Comparison of ENCODE assay signal across 9 cellular contexts in the genomic region with DNA sequence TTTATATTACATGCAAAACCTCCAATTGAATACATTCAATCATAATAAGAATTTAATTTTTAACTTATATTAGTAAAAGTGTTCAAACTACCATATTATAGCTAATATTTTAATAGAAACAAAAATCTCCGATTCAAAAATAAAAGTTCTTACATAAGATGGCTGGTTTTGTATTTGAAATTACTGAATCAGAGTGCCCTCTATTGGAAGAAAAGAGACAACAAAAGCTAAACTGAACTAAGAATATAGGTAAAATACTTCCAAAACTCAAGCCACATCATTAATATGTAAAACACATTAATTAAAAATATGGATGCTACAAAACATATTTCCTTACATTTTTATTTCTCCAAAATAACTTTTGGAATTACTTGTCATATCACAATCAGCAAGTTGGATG.
A peak's percentile ranks its signal among the peaks of the same experiment; 100 is the strongest.
DNase-seq lines count a peak whose midpoint lies in the region; ATAC-seq, FAIRE-seq and TF ChIP-seq lines count a peak whose summit lies in the region.
"Had no signal": no experiment of that assay in that cellular context is flagged by ENCODE, and none has a peak within 500 bp of the region (broad histone marks: within the 10 kb centered on the region; RNA-seq: fewer than 3 reads in every experiment).

No MANE protein-coding gene starts in this region.

- no peaks in the 10 kb centered on the region for H3K9me1 ChIP-seq in endothelial cell of umbilical vein (replicated peaks; ENCODE audit: control insufficient read depth, extremely low read depth, insufficient read depth, low read length)

- CTCF ChIA-PET in endothelial cell of umbilical vein (lab: Charles Lee) (interaction anchor here (0.8 to 3.4 kb wide), 4 partner anchors 9 to 725 kb away, joined by 4 to 23 read pairs (median 5); no protein-coding TSS in a partner anchor), HEK293T (lab: Yijun Ruan, JAX) (interaction anchor here (1.1 kb wide), 1 partner anchor 724 kb away, joined by 6 read pairs; no protein-coding TSS in a partner anchor)
- CTCF ChIA-PET in CD8-positive, alpha-beta T cell (lab: Charles Lee), result no interaction called here
- CTCF ChIA-PET in naive thymus-derived CD4-positive, alpha-beta T cell (lab: Charles Lee), result no interaction called here

- dilution Hi-C loops in endothelial cell of umbilical vein (cut with MboI; ENCODE audit: extremely low pct_ligation_motif_present, low sequenced_read_pairs), result no loop called here

- H3K4me1 Mint-ChIP-seq in CD8-positive, alpha-beta T cell (ENCODE audit: low read depth), result no peaks in the 10 kb centered on the region
- H3K4me1 Mint-ChIP-seq in naive thymus-derived CD4-positive, alpha-beta T cell, result no peaks in the 10 kb centered on the region

- no peak overlapping the region for H3K4me3 ChIP-seq in endothelial cell of umbilical vein (replicated peaks in 1 of 3; ENCODE audit: insufficient read depth in 1 of 3, low read depth in 1 of 3, low read length in 3 of 3)
- H3K4me3 ChIP-seq in small intestine (ENCODE audit: low read depth in 1 of 2, low read length in 2 of 2), result no peak overlapping the region
- H3K4me3 ChIP-seq in CD8-positive, alpha-beta T cell (ENCODE audit: low read depth, low read length), result no peak overlapping the region
- H3K4me3 ChIP-seq in naive thymus-derived CD4-positive, alpha-beta T cell (ENCODE audit: low read length), result no peak overlapping the region
- H3K4me3 ChIP-seq: BLaER1 had no signal

- intact Hi-C loops in endothelial cell of umbilical vein (cut with micrococcal nuclease), result no loop called here
- intact Hi-C loops in CD8-positive, alpha-beta T cell (cut with DNase I, micrococcal nuclease), result no loop called here
- intact Hi-C loops in naive thymus-derived CD4-positive, alpha-beta T cell (cut with micrococcal nuclease), result loop anchor here in 1 of 2 donors (1.0 kb wide), 1 partner anchor 725 kb away; no protein-coding TSS in a partner anchor

- H3K9me3 Mint-ChIP-seq in CD8-positive, alpha-beta T cell, result no peaks in the 10 kb centered on the region
- H3K9me3 Mint-ChIP-seq in naive thymus-derived CD4-positive, alpha-beta T cell, result peaks cover 0 to 5% (median 2%) of the 10 kb centered on the region in 11 donors

- DNase-seq in NCI-H1092 treated with DMSO at 0.1 percent for 48 hours (lab: John Stamatoyannopoulos, UW), result peak; percentile 35
- no peak for DNase-seq in NCI-H1092 (lab: John Stamatoyannopoulos, UW)
- DNase-seq in NCI-H526 (lab: John Stamatoyannopoulos, UW), result peak; percentile 5 to 39
- peak; percentile 1 for DNase-seq in endothelial cell of umbilical vein (ENCODE audit: low read depth, low spot score)
- no peak for DNase-seq in small intestine
- no peak for DNase-seq in CD8-positive, alpha-beta T cell
- DNase-seq in naive thymus-derived CD4-positive, alpha-beta T cell, result no peak
- no peak for DNase-seq in HEK293T (ENCODE audit: extremely low spot score)

- H4K20me1 ChIP-seq in endothelial cell of umbilical vein (replicated peaks; ENCODE audit: control insufficient read depth, extremely low read depth, insufficient read depth, low read length), result no peaks in the 10 kb centered on the region
- H4K20me1 ChIP-seq: BLaER1 had no signal

- WGBS in small intestine, 3 donors, result 3 to 19% (median 9%) methylated on average over 1 of the region's 1 CpG

- no peaks in the 10 kb centered on the region for H3K36me3 Mint-ChIP-seq in CD8-positive, alpha-beta T cell
- H3K36me3 Mint-ChIP-seq in naive thymus-derived CD4-positive, alpha-beta T cell, result no peaks in the 10 kb centered on the region

- POLR2A ChIA-PET in endothelial cell of umbilical vein (lab: Charles Lee) (no interaction called here), HEK293T (lab: Yijun Ruan, JAX) (no interaction called here)
- POLR2A ChIA-PET in CD8-positive, alpha-beta T cell (lab: Charles Lee), result no interaction called here
- POLR2A ChIA-PET in naive thymus-derived CD4-positive, alpha-beta T cell (lab: Charles Lee), result no interaction called here

- FAIRE-seq in endothelial cell of umbilical vein (lab: Jason Lieb, UNC) (peak; percentile 62), small intestine (lab: Jason Lieb, UNC) (peak; percentile 49)

- no peak overlapping the region for H3K27ac ChIP-seq in endothelial cell of umbilical vein (ENCODE audit: insufficient read depth, low read depth, low read length)
- no peak overlapping the region for H3K27ac ChIP-seq in small intestine (ENCODE audit: low read depth in 1 of 2, low read length in 1 of 2)
- H3K27ac ChIP-seq in CD8-positive, alpha-beta T cell (ENCODE audit: low read depth, low read length), result no peak overlapping the region
- H3K27ac ChIP-seq in naive thymus-derived CD4-positive, alpha-beta T cell (ENCODE audit: low read depth, low read length), result no peak overlapping the region
- H3K27ac ChIP-seq: BLaER1 had no signal

- no peak overlapping the region for H3K27ac Mint-ChIP-seq in CD8-positive, alpha-beta T cell
- H3K27ac Mint-ChIP-seq in naive thymus-derived CD4-positive, alpha-beta T cell, result no peak overlapping the region

- H3K9me3 ChIP-seq in endothelial cell of umbilical vein (replicated peaks; ENCODE audit: control insufficient read depth, insufficient read depth, low read length) (no peaks in the 10 kb centered on the region), small intestine (ENCODE audit: control insufficient read depth, low read depth) (no peaks in the 10 kb centered on the region)
- H3K9me3 ChIP-seq in CD8-positive, alpha-beta T cell (ENCODE audit: low read length), result no peaks in the 10 kb centered on the region
- H3K9me3 ChIP-seq in naive thymus-derived CD4-positive, alpha-beta T cell (ENCODE audit: control insufficient read depth in 2 of 3, low read length in 3 of 3), result no peaks in the 10 kb centered on the region
- H3K9me3 ChIP-seq: BLaER1 had no signal

- H3K4me3 Mint-ChIP-seq in CD8-positive, alpha-beta T cell, result no peak overlapping the region
- H3K4me3 Mint-ChIP-seq in naive thymus-derived CD4-positive, alpha-beta T cell, result no peak overlapping the region

- no peaks in the 10 kb centered on the region for H3K4me1 ChIP-seq in endothelial cell of umbilical vein (ENCODE audit: control insufficient read depth, extremely low read depth, insufficient read depth, low read length)
- no peaks in the 10 kb centered on the region for H3K4me1 ChIP-seq in small intestine (ENCODE audit: control insufficient read depth in 2 of 2, insufficient read depth in 1 of 2, low read depth in 1 of 2, low read length in 1 of 2)
- no peaks in the 10 kb centered on the region for H3K4me1 ChIP-seq in CD8-positive, alpha-beta T cell (ENCODE audit: insufficient read depth, low read length)
- no peaks in the 10 kb centered on the region for H3K4me1 ChIP-seq in naive thymus-derived CD4-positive, alpha-beta T cell (ENCODE audit: control insufficient read depth in 2 of 2, insufficient read depth in 2 of 2, low read length in 2 of 2)

- H2AFZ ChIP-seq in endothelial cell of umbilical vein (ENCODE audit: low read depth, low read length), result no peak overlapping the region

- H3K27me3 Mint-ChIP-seq in CD8-positive, alpha-beta T cell (ENCODE audit: low read depth), result no peaks in the 10 kb centered on the region
- peaks cover 0 to 2% (median 0%) of the 10 kb centered on the region in 5 donors for H3K27me3 Mint-ChIP-seq in naive thymus-derived CD4-positive, alpha-beta T cell

- BruUV-seq in endothelial cell of umbilical vein (replicated peaks; lab: Mats Ljungman, UMichigan), result no TSS peak

- H3K36me3 ChIP-seq in endothelial cell of umbilical vein (ENCODE audit: control insufficient read depth in 2 of 2, extremely low read depth in 1 of 2, insufficient read depth in 2 of 2, low read length in 2 of 2) (no peaks in the 10 kb centered on the region), small intestine (ENCODE audit: control insufficient read depth in 2 of 2, insufficient read depth in 2 of 2, low read length in 2 of 2) (no peaks in the 10 kb centered on the region)
- H3K36me3 ChIP-seq in CD8-positive, alpha-beta T cell (ENCODE audit: insufficient read depth, low read length), result no peaks in the 10 kb centered on the region
- no peaks in the 10 kb centered on the region for H3K36me3 ChIP-seq in naive thymus-derived CD4-positive, alpha-beta T cell (ENCODE audit: control insufficient read depth in 2 of 3, insufficient read depth in 3 of 3, low read length in 3 of 3)

- no peak for ATAC-seq in CD8-positive, alpha-beta T cell
- no peak for ATAC-seq in naive thymus-derived CD4-positive, alpha-beta T cell

- no peaks in the 10 kb centered on the region for H3K79me2 ChIP-seq in endothelial cell of umbilical vein (ENCODE audit: control insufficient read depth, insufficient read depth, low read length)

- peak in 1 of 2 donors; percentile 13 for TF ChIP-seq CTCF in endothelial cell of umbilical vein (IDR thresholded peaks at IDR 0.05; ENCODE audit: extremely low read depth in 1 of 2, insufficient read depth in 1 of 2, low read depth in 1 of 2, low read length in 2 of 2)
- TF ChIP-seq CTCF in CD8-positive, alpha-beta T cell (IDR thresholded peaks at IDR 0.05), result no peak

- no peak for TF ChIP-seq POLR2A in endothelial cell of umbilical vein (IDR thresholded peaks at IDR 0.05; ENCODE audit: low read depth, low read length)

- no peaks in the 10 kb centered on the region for H3K27me3 ChIP-seq in endothelial cell of umbilical vein (ENCODE audit: control insufficient read depth in 2 of 2, insufficient read depth in 2 of 2, low read length in 2 of 2)
- no peaks in the 10 kb centered on the region for H3K27me3 ChIP-seq in small intestine (ENCODE audit: control insufficient read depth in 2 of 2, insufficient read depth in 2 of 2, low read length in 2 of 2)
- H3K27me3 ChIP-seq in CD8-positive, alpha-beta T cell (ENCODE audit: insufficient read depth, low read length), result no peaks in the 10 kb centered on the region
- no peaks in the 10 kb centered on the region for H3K27me3 ChIP-seq in naive thymus-derived CD4-positive, alpha-beta T cell (ENCODE audit: control insufficient read depth in 2 of 2, insufficient read depth in 2 of 2, low read length in 2 of 2)
- H3K27me3 ChIP-seq: BLaER1 had no signal

- H3K4me2 ChIP-seq in endothelial cell of umbilical vein (ENCODE audit: insufficient read depth, low read length), result no peak overlapping the region
- H3K4me2 ChIP-seq: BLaER1 had no signal

- H3K9ac ChIP-seq in endothelial cell of umbilical vein (replicated peaks; ENCODE audit: extremely low read depth, insufficient read depth, low read length), result no peak overlapping the region
- H3K9ac ChIP-seq: BLaER1 had no signal

TF ChIP-seq in endothelial cell of umbilical vein, 7 proteins besides CTCF, POLR2A, EP300 and RAD21 (continues in another document):
- no peak for TF ChIP-seq POLR2AphosphoS5 (IDR thresholded peaks at IDR 0.05; ENCODE audit: insufficient read depth, low read depth, low read length)
- TF ChIP-seq, protein P1, sequence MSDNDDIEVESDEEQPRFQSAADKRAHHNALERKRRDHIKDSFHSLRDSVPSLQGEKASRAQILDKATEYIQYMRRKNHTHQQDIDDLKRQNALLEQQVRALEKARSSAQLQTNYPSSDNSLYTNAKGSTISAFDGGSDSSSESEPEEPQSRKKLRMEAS (IDR thresholded peaks at IDR 0.05; ENCODE audit: insufficient read depth, insufficient read length), result no peak

TF ChIP-seq in HEK293T, 16 proteins besides CTCF, POLR2A, EP300 and RAD21 (continues in another document):
- no peak for TF ChIP-seq HDGF (IDR thresholded peaks at IDR 0.05; ENCODE audit: borderline replicate concordance)

Comparison
In these comparisons a context has a peak if more than half of its experiments do, and no peak if none do; other contexts are left out.
1. DNase-seq: peak in NCI-H1092 treated with DMSO at 0.1 percent for 48 hours (single experiment), NCI-H526 (2 of 2) and endothelial cell of umbilical vein (single experiment); none in NCI-H1092 (single experiment), small intestine (single experiment), CD8-positive, alpha-beta T cell (0 of 7), naive thymus-derived CD4-positive, alpha-beta T cell (0 of 9) and HEK293T (single experiment).
2. CTCF ChIA-PET loops: an anchor here in endothelial cell of umbilical vein (0.8 to 3.4 kb wide) and HEK293T (1.1 kb wide); none called in CD8-positive, alpha-beta T cell and naive thymus-derived CD4-positive, alpha-beta T cell.